Comparison of ENCODE assay signal across 11 cellular contexts in the genomic region with DNA sequence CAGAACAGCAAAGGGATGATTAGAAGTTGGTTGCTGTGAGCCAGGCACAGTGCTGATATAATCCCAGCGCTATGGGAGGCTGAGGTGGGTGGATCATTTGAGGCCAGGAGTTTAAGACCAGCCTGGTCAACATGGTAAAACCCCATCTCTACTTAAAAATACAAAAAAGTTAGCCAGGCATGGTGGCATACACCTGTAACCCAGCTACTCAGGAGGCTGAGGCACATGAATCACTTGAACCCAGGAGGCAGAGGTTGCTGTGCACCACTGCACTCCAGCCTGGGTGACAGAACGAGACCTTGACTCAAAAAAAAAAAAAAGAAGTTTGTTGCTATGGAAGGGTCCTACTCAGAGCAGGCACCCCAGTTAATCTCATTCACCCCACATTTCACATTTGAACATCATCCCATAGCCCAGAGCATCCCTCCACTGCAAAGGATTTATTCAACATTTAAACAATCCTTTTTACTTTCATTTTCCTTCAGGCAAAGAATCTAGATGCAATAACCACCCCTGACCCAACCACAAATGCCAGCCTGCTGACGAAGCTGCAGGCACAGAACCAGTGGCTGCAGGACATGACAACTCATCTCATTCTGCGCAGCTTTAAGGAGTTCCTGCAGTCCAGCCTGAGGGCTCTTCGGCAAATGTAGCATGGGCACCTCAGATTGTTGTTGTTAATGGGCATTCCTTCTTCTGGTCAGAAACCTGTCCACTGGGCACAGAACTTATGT. TPM values are rescaled to one million over a fixed set of nuclear protein-coding genes. Genes with fewer than 3 reads are reported as not detected.
DNase-seq lines count a peak whose midpoint lies in the region; ATAC-seq lines count a peak whose summit lies in the region.
"Had no signal": no experiment of that assay in that cellular context is flagged by ENCODE, and none has a peak within 500 bp of the region (broad histone marks: within the 10 kb centered on the region; RNA-seq: fewer than 3 reads in every experiment).

No MANE protein-coding gene starts in this region.

- ATAC-seq in GM18907 (IDR thresholded peaks at IDR 0.05; ENCODE audit: unreplicated experiment) (no peak), GM19467 (IDR thresholded peaks at IDR 0.05; ENCODE audit: unreplicated experiment) (no peak)

- H3K4me3 Mint-ChIP-seq in immature natural killer cell, result peak overlapping the region in 1 of 5 donors; percentile 72

- no peaks in the 10 kb centered on the region for H3K9me3 Mint-ChIP-seq in immature natural killer cell

- H3K27ac Mint-ChIP-seq in immature natural killer cell, result peak overlapping the region in 1 of 6 donors; percentile 30

- peaks cover 14 to 15% of the 10 kb centered on the region in 2 donors for H3K4me1 Mint-ChIP-seq in immature natural killer cell

- H3K27me3 Mint-ChIP-seq in immature natural killer cell (ENCODE audit: low read depth in 3 of 3), result peaks cover 4 to 9% (median 8%) of the 10 kb centered on the region in 3 donors

- DNase-seq in COLO829 (ENCODE audit: low spot score) (peak; percentile 43), M059J (ENCODE audit: low read depth) (peak; percentile 99), amniotic stem cell (lab: John Stamatoyannopoulos, UW) (peak; percentile 76), kidney tubule cell (ENCODE audit: low spot score) (peak; percentile 92), immature natural killer cell (no peak), hypothalamus (lab: John Stamatoyannopoulos, UW) (no peak)
- DNase-seq: activated CD4-positive, CD25-positive, alpha-beta regulatory T cell treated with anti-CD3 and anti-CD28 coated beads, Interleukin-2, amount 50 U/mL, for 72 hours; cortex of kidney; NCI-H524 had no signal

- no peaks in the 10 kb centered on the region for H3K36me3 Mint-ChIP-seq in immature natural killer cell

RNA-seq across cellular contexts. Expression of a gene that starts 4.1 kb away (rescaled TPM):
- total RNA-seq in M059J (2014; rRNA removed; shearing (Covaris generic)), result 9.4 and 14.2 TPM in 2 replicates
- not detected for polyA plus RNA-seq in immature natural killer cell

Comparison
In these comparisons a context has a peak if more than half of its experiments do, and no peak if none do; other contexts are left out.
1. DNase-seq: peak in COLO829 (single experiment), M059J (single experiment), amniotic stem cell (single experiment) and kidney tubule cell (single experiment); none in immature natural killer cell (0 of 3) and hypothalamus (0 of 51).